21 cellular contexts compared by ENCODE assay signal in genomic region chr3:165984589-165984988, GRCh38.
"Had no signal": no experiment of that assay in that cellular context is flagged by ENCODE, and none has a peak within 500 bp of the region (broad histone marks: within the 10 kb centered on the region; RNA-seq: fewer than 3 reads in every experiment).

No MANE protein-coding gene starts in this region.

- H3K9me3 ChIP-seq: esophagus squamous epithelium, lower lobe of right lung, right lobe of liver, thoracic aorta, tibial nerve, upper lobe of left lung had no signal

- H3K4me3 ChIP-seq: esophagus squamous epithelium, lower lobe of right lung, neural progenitor cell, right lobe of liver, thoracic aorta, tibial nerve, upper lobe of left lung had no signal

- H3K9ac ChIP-seq: neural progenitor cell, parathyroid adenoma had no signal

- H3K4me3 Mint-ChIP-seq: effector memory CD8-positive, alpha-beta T cell; naive thymus-derived CD4-positive, alpha-beta T cell; nephron; neural progenitor cell; stimulated activated naive B cell treated with anti-CD40 and anti-IgM and Interleukin-4, amounts not matched to agents 10 μg/mL and 1 μg/mL and 100 μg/mL, for 72 hours; stimulated activated naive CD8-positive, alpha-beta T cell treated with anti-CD3 and anti-CD28 coated beads, Interleukin-15, Interleukin-2, amounts not matched to agents 100 ng/mL and 50 ng/mL, for 24 hours had no signal

- DNase-seq: cortex of kidney; effector memory CD8-positive, alpha-beta T cell; erythroblast; esophagus squamous epithelium; hypothalamus; left ventricle myocardium superior; lower lobe of right lung; naive thymus-derived CD4-positive, alpha-beta T cell; right lobe of liver; small intestine; stimulated activated CD4-positive, alpha-beta T cell treated with anti-CD3 and anti-CD28 coated beads, Interleukin-15, amount 100 ng/mL, for 24 hours; stimulated activated CD4-positive, alpha-beta T cell treated with anti-CD3 and anti-CD28 coated beads, Interleukin-2, amount 100 ng/mL, for 48 hours; stimulated activated naive B cell treated with anti-CD40 and anti-IgM and Interleukin-4, amounts not matched to agents 10 μg/mL and 1 μg/mL and 100 μg/mL, for 72 hours; upper lobe of left lung had no signal

- H3K36me3 Mint-ChIP-seq: naive thymus-derived CD4-positive, alpha-beta T cell; neural progenitor cell; stimulated activated naive B cell treated with anti-CD40 and anti-IgM and Interleukin-4, amounts not matched to agents 10 μg/mL and 1 μg/mL and 100 μg/mL, for 72 hours had no signal

- H3K27ac ChIP-seq: esophagus squamous epithelium, lower lobe of right lung, neural progenitor cell, parathyroid adenoma, right lobe of liver, thoracic aorta, tibial nerve, upper lobe of left lung had no signal

- ATAC-seq: effector memory CD8-positive, alpha-beta T cell; left ventricle myocardium superior; lower lobe of right lung; naive thymus-derived CD4-positive, alpha-beta T cell; right lobe of liver; stimulated activated naive B cell treated with anti-CD40 and anti-IgM and Interleukin-4, amounts not matched to agents 10 μg/mL and 1 μg/mL and 100 μg/mL, for 72 hours had no signal

- H3K4me2 ChIP-seq: neural progenitor cell had no signal

- H3K27me3 ChIP-seq: esophagus squamous epithelium, neural progenitor cell, right lobe of liver, tibial nerve, upper lobe of left lung had no signal

- H3K36me3 ChIP-seq: esophagus squamous epithelium, lower lobe of right lung, neural progenitor cell, right lobe of liver, thoracic aorta, tibial nerve, upper lobe of left lung had no signal

- H3K79me2 ChIP-seq: parathyroid adenoma had no signal

- H3K4me1 ChIP-seq: esophagus squamous epithelium, lower lobe of right lung, neural progenitor cell, parathyroid adenoma, right lobe of liver, tibial nerve, upper lobe of left lung had no signal

- H2AFZ ChIP-seq: parathyroid adenoma had no signal

- H3K27ac Mint-ChIP-seq: effector memory CD8-positive, alpha-beta T cell; naive thymus-derived CD4-positive, alpha-beta T cell; nephron; neural progenitor cell; progenitor cell of endocrine pancreas; stimulated activated naive B cell treated with anti-CD40 and anti-IgM and Interleukin-4, amounts not matched to agents 10 μg/mL and 1 μg/mL and 100 μg/mL, for 72 hours; stimulated activated naive CD8-positive, alpha-beta T cell treated with anti-CD3 and anti-CD28 coated beads, Interleukin-15, Interleukin-2, amounts not matched to agents 100 ng/mL and 50 ng/mL, for 24 hours had no signal

- H3K9me3 Mint-ChIP-seq: nephron; neural progenitor cell; stimulated activated naive B cell treated with anti-CD40 and anti-IgM and Interleukin-4, amounts not matched to agents 10 μg/mL and 1 μg/mL and 100 μg/mL, for 72 hours; stimulated activated naive CD8-positive, alpha-beta T cell treated with anti-CD3 and anti-CD28 coated beads, Interleukin-15, Interleukin-2, amounts not matched to agents 100 ng/mL and 50 ng/mL, for 24 hours had no signal

- H3K4me1 Mint-ChIP-seq: naive thymus-derived CD4-positive, alpha-beta T cell; nephron; stimulated activated naive B cell treated with anti-CD40 and anti-IgM and Interleukin-4, amounts not matched to agents 10 μg/mL and 1 μg/mL and 100 μg/mL, for 72 hours had no signal

- H3K27me3 Mint-ChIP-seq: effector memory CD8-positive, alpha-beta T cell; naive thymus-derived CD4-positive, alpha-beta T cell; progenitor cell of endocrine pancreas; stimulated activated naive B cell treated with anti-CD40 and anti-IgM and Interleukin-4, amounts not matched to agents 10 μg/mL and 1 μg/mL and 100 μg/mL, for 72 hours; stimulated activated naive CD8-positive, alpha-beta T cell treated with anti-CD3 and anti-CD28 coated beads, Interleukin-15, Interleukin-2, amounts not matched to agents 100 ng/mL and 50 ng/mL, for 24 hours had no signal
